20 cellular contexts compared by ENCODE assay signal in genomic region chr3:175898194-175898593, GRCh38.
DNase-seq lines count a peak whose midpoint lies in the region; ATAC-seq and TF ChIP-seq lines count a peak whose summit lies in the region.
"Had no signal": no experiment of that assay in that cellular context is flagged by ENCODE, and none has a peak within 500 bp of the region (broad histone marks: within the 10 kb centered on the region; RNA-seq: fewer than 3 reads in every experiment).

No MANE protein-coding gene starts in this region.

- no peak overlapping the region for H2AK5ac ChIP-seq in trophoblast cell (ENCODE audit: low read length)

- no peak overlapping the region for H3K14ac ChIP-seq in trophoblast cell (ENCODE audit: low read length)

- H3K79me2 ChIP-seq in trophoblast cell (ENCODE audit: control insufficient read depth, insufficient read depth, low read length, poor library complexity) = no peaks in the 10 kb centered on the region

- no peak overlapping the region for H2BK5ac ChIP-seq in trophoblast cell (ENCODE audit: low read depth, low read length, poor library complexity)

- no peak for ATAC-seq in T-helper 17 cell

- H3K27ac Mint-ChIP-seq in T-helper 17 cell (no peak overlapping the region), osteocyte (ENCODE audit: unreplicated experiment) (no peak overlapping the region)
- no peak overlapping the region for H3K27ac Mint-ChIP-seq in activated CD4-positive, alpha-beta memory T cell treated with anti-CD3 and anti-CD28 coated beads, Interleukin-2, amount 10 ng/mL, durations not matched to agents 7 days and 5 days
- H3K27ac Mint-ChIP-seq: B cell; CD4-positive, CD25-positive, alpha-beta regulatory T cell; CD8-positive, alpha-beta memory T cell had no signal

- H3K4me2 ChIP-seq in trophoblast cell (ENCODE audit: low read length) = no peak overlapping the region

- CTCF ChIA-PET in activated CD4-positive, alpha-beta memory T cell treated with anti-CD3 and anti-CD28 coated beads, Interleukin-2, amount 10 ng/mL, durations not matched to agents 7 days and 5 days (lab: Charles Lee) = interaction anchor here (0.6 kb wide), 1 partner anchor 39 kb away, joined by 3 read pairs; no protein-coding TSS in a partner anchor

- H3K9me3 ChIP-seq in T-helper 17 cell (ENCODE audit: control insufficient read depth, low read length, poor library complexity, severe bottlenecking) = no peaks in the 10 kb centered on the region
- no peaks in the 10 kb centered on the region for H3K9me3 ChIP-seq in trophoblast cell (ENCODE audit: insufficient read depth, low read depth, low read length)
- H3K9me3 ChIP-seq in BE2C = no peaks in the 10 kb centered on the region
- H3K9me3 ChIP-seq: HAP-1 had no signal

- POLR2A ChIA-PET in activated CD4-positive, alpha-beta memory T cell treated with anti-CD3 and anti-CD28 coated beads, Interleukin-2, amount 10 ng/mL, durations not matched to agents 7 days and 5 days (lab: Charles Lee) = no interaction called here

- peaks cover 3% of the 10 kb centered on the region for H3K9me3 Mint-ChIP-seq in activated CD4-positive, alpha-beta memory T cell treated with anti-CD3 and anti-CD28 coated beads, Interleukin-2, amount 10 ng/mL, durations not matched to agents 7 days and 5 days
- H3K9me3 Mint-ChIP-seq in osteocyte (ENCODE audit: unreplicated experiment) = peaks cover 8% of the 10 kb centered on the region

- H2BK120ac ChIP-seq in trophoblast cell (ENCODE audit: insufficient read depth, low read length, poor library complexity) = no peak overlapping the region

- WGBS in trophoblast cell (ENCODE audit: extremely low coverage, insufficient coverage, insufficient read length) = no CpG with 5 or more reads among the region's 2 CpGs

- H3K4ac ChIP-seq in trophoblast cell (ENCODE audit: low read depth, low read length) = no peak overlapping the region

- H4K91ac ChIP-seq in trophoblast cell (ENCODE audit: low read depth, low read length) = no peak overlapping the region

- H3K4me3 Mint-ChIP-seq in T-helper 17 cell = peak overlapping the region; percentile 22
- no peak overlapping the region for H3K4me3 Mint-ChIP-seq in activated CD4-positive, alpha-beta memory T cell treated with anti-CD3 and anti-CD28 coated beads, Interleukin-2, amount 10 ng/mL, durations not matched to agents 7 days and 5 days
- H3K4me3 Mint-ChIP-seq in osteocyte (ENCODE audit: unreplicated experiment) = no peak overlapping the region
- H3K4me3 Mint-ChIP-seq: B cell; CD4-positive, CD25-positive, alpha-beta regulatory T cell; CD8-positive, alpha-beta memory T cell had no signal

- no peak overlapping the region for H4K12ac ChIP-seq in trophoblast cell (ENCODE audit: low read depth, low read length)

- H3K36me3 Mint-ChIP-seq in T-helper 17 cell (ENCODE audit: low read depth) = no peaks in the 10 kb centered on the region
- no peaks in the 10 kb centered on the region for H3K36me3 Mint-ChIP-seq in activated CD4-positive, alpha-beta memory T cell treated with anti-CD3 and anti-CD28 coated beads, Interleukin-2, amount 10 ng/mL, durations not matched to agents 7 days and 5 days (ENCODE audit: low read depth)
- no peaks in the 10 kb centered on the region for H3K36me3 Mint-ChIP-seq in osteocyte (ENCODE audit: unreplicated experiment)
- H3K36me3 Mint-ChIP-seq: CD4-positive, CD25-positive, alpha-beta regulatory T cell; CD8-positive, alpha-beta memory T cell had no signal

- H2BK12ac ChIP-seq in trophoblast cell (ENCODE audit: low read length) = no peak overlapping the region

- H3K4me3 ChIP-seq in AG10803 (ENCODE audit: low read length) = no peak overlapping the region
- H3K4me3 ChIP-seq in trophoblast cell (ENCODE audit: low read depth, low read length) = no peak overlapping the region
- H3K4me3 ChIP-seq in BE2C (ENCODE audit: low read depth, low read length) = no peak overlapping the region
- H3K4me3 ChIP-seq: GM23248, HAP-1 had no signal

- no peak overlapping the region for H3K23ac ChIP-seq in trophoblast cell (ENCODE audit: low read length)

- H3K27me3 ChIP-seq in trophoblast cell (ENCODE audit: insufficient read depth, low read length) (no peaks in the 10 kb centered on the region), BE2C (no peaks in the 10 kb centered on the region)

- H3K27me3 Mint-ChIP-seq in T-helper 17 cell (no peaks in the 10 kb centered on the region), osteocyte (ENCODE audit: unreplicated experiment) (no peaks in the 10 kb centered on the region)
- no peaks in the 10 kb centered on the region for H3K27me3 Mint-ChIP-seq in activated CD4-positive, alpha-beta memory T cell treated with anti-CD3 and anti-CD28 coated beads, Interleukin-2, amount 10 ng/mL, durations not matched to agents 7 days and 5 days
- H3K27me3 Mint-ChIP-seq: B cell; CD4-positive, CD25-positive, alpha-beta regulatory T cell; CD8-positive, alpha-beta memory T cell had no signal

- H3K4me1 Mint-ChIP-seq in T-helper 17 cell = no peaks in the 10 kb centered on the region
- H3K4me1 Mint-ChIP-seq in activated CD4-positive, alpha-beta memory T cell treated with anti-CD3 and anti-CD28 coated beads, Interleukin-2, amount 10 ng/mL, durations not matched to agents 7 days and 5 days = no peaks in the 10 kb centered on the region
- H3K4me1 Mint-ChIP-seq in osteocyte (ENCODE audit: unreplicated experiment) = peaks cover 6% of the 10 kb centered on the region
- H3K4me1 Mint-ChIP-seq: B cell; CD4-positive, CD25-positive, alpha-beta regulatory T cell; CD8-positive, alpha-beta memory T cell had no signal

- no peaks in the 10 kb centered on the region for H3K4me1 ChIP-seq in trophoblast cell (ENCODE audit: control insufficient read depth in 1 of 2, insufficient read depth in 2 of 2, low read length in 2 of 2)
- H3K4me1 ChIP-seq in BE2C = no peaks in the 10 kb centered on the region; the same call in 1 of the 2 replicates

- H3K36me3 ChIP-seq in trophoblast cell (ENCODE audit: control insufficient read depth in 1 of 2, insufficient read depth in 2 of 2, low read length in 2 of 2) = no peaks in the 10 kb centered on the region
- H3K36me3 ChIP-seq in BE2C = no peaks in the 10 kb centered on the region
- H3K36me3 ChIP-seq: HAP-1 had no signal

- H3K79me1 ChIP-seq in trophoblast cell (ENCODE audit: low read length) = no peaks in the 10 kb centered on the region

- DNase-seq in AG10803 (ENCODE audit: low read depth) = peak; percentile 33
- peak; percentile 10 for DNase-seq in GM03348 (ENCODE audit: low spot score)
- DNase-seq in T-helper 17 cell = no peak
- peak; percentile 2 to 47 for DNase-seq in trophoblast cell
- DNase-seq in activated CD4-positive, alpha-beta memory T cell treated with anti-CD3 and anti-CD28 coated beads, Interleukin-2, amount 10 ng/mL, durations not matched to agents 7 days and 5 days = no peak
- DNase-seq in osteocyte (ENCODE audit: extremely low spot score, unreplicated experiment) = no peak
- no peak for DNase-seq in BE2C
- DNase-seq: ACHN; C1 segment of cervical spinal cord; CD4-positive, CD25-positive, alpha-beta regulatory T cell; CD8-positive, alpha-beta memory T cell; COR-L47; DMS 273 treated with DMSO at 0.1 percent for 48 hours; DMS53; DND-41; GDM1; GM23248 had no signal

- H2AFZ ChIP-seq in trophoblast cell (ENCODE audit: insufficient read depth, low read length, poor library complexity) = no peak overlapping the region
- H2AFZ ChIP-seq: GM23248 had no signal

- H3K27ac ChIP-seq in trophoblast cell (ENCODE audit: low read depth, low read length) = no peak overlapping the region
- H3K27ac ChIP-seq: GM23248, KMS-11 had no signal

- H3K9ac ChIP-seq in trophoblast cell (ENCODE audit: low read length) = no peak overlapping the region
- H3K9ac ChIP-seq: GM23248, KMS-11 had no signal

- no peak overlapping the region for H4K8ac ChIP-seq in trophoblast cell (ENCODE audit: low read depth, low read length)

- no peak for TF ChIP-seq CTCF in AG10803 (conservative IDR thresholded peaks at IDR 0.05; ENCODE audit: low read length)
- no peak for TF ChIP-seq CTCF in osteocyte (IDR thresholded peaks at IDR 0.05)
- TF ChIP-seq CTCF in BE2C (IDR thresholded peaks at IDR 0.05; ENCODE audit: low read depth, low read length) = no peak

- no peak overlapping the region for H3K18ac ChIP-seq in trophoblast cell (ENCODE audit: low read length)

Comparison
In these comparisons a context has a peak if more than half of its experiments do, and no peak if none do; other contexts are left out.
1. DNase-seq: peak in AG10803 (single experiment), GM03348 (single experiment) and trophoblast cell (2 of 2); none in T-helper 17 cell (0 of 3), activated CD4-positive, alpha-beta memory T cell treated with anti-CD3 and anti-CD28 coated beads, Interleukin-2, amount 10 ng/mL, durations not matched to agents 7 days and 5 days (single experiment), osteocyte (single experiment) and BE2C (single experiment).